Comparison of ENCODE assay signal across 17 cellular contexts in the genomic region with DNA sequence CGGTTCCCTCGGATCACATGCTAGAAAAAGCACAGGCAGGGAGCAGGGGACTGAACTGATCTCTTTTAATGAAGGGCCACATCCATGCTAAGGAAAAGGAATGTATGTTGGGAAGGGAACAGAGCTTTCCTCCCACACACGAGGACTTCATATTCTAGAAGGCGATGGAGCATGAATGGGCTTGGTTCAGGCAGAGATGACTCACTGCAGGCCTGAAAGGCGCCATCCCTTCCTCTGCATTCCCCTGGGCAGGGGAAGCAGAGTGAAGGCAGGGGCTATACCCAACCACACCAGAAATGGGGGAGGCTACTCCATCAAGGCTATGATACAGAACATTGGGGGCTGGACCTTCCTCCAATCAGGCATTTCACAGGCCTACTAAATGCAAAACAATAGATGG. TPM values are rescaled to one million over a fixed set of nuclear protein-coding genes. Genes with fewer than 3 reads are reported as not detected.
A peak's percentile ranks its signal among the peaks of the same experiment; 100 is the strongest.
DNase-seq lines count a peak whose midpoint lies in the region; ATAC-seq and FAIRE-seq lines count a peak whose summit lies in the region.
"Had no signal": no experiment of that assay in that cellular context is flagged by ENCODE, and none has a peak within 500 bp of the region (broad histone marks: within the 10 kb centered on the region; RNA-seq: fewer than 3 reads in every experiment).

No MANE protein-coding gene starts in this region.

- DNase-seq in Daoy (ENCODE audit: low read depth) = peak; percentile 26
- peak; percentile 81 for DNase-seq in RCC 7860 (ENCODE audit: low spot score)
- DNase-seq in caudate nucleus (lab: John Stamatoyannopoulos, UW) = no peak
- DNase-seq in kidney tubule cell (ENCODE audit: low spot score) = peak; percentile 77
- DNase-seq in effector memory CD4-positive, alpha-beta T cell = no peak
- no peak for DNase-seq in mesenteric fat pad (ENCODE audit: low spot score)
- DNase-seq: activated naive CD4-positive, alpha-beta T cell treated with anti-CD3 and anti-CD28 coated beads, Interleukin-2, amount 10 ng/mL, durations not matched to agents 7 days and 5 days; AML-193; DMS 273 treated with DMSO at 0.1 percent for 48 hours; H7; heart left ventricle; left colon; NCI-H1417 treated with DMSO at 0.1 percent for 48 hours had no signal

- H3K4me1 ChIP-seq in effector memory CD4-positive, alpha-beta T cell (ENCODE audit: control insufficient read depth, insufficient read depth, low read length, poor library complexity, severe bottlenecking) = no peaks in the 10 kb centered on the region
- H3K4me1 ChIP-seq: heart left ventricle had no signal

- peak overlapping the region; percentile 28 for H3K27ac ChIP-seq in caudate nucleus (ENCODE audit: low read depth, low read length)
- no peak overlapping the region for H3K27ac ChIP-seq in effector memory CD4-positive, alpha-beta T cell (ENCODE audit: insufficient read depth, low read length, poor library complexity, severe bottlenecking)
- H3K27ac ChIP-seq: heart left ventricle, vagina had no signal

- H3K27me3 ChIP-seq in effector memory CD4-positive, alpha-beta T cell (replicated peaks; ENCODE audit: control insufficient read depth, insufficient read depth, low read length, poor library complexity, severe bottlenecking) = no peaks in the 10 kb centered on the region
- H3K27me3 ChIP-seq: heart left ventricle, vagina had no signal

- H3K4me3 ChIP-seq in effector memory CD4-positive, alpha-beta T cell (ENCODE audit: insufficient read depth, low read depth, low read length, poor library complexity, severe bottlenecking) = no peak overlapping the region
- H3K4me3 ChIP-seq: heart left ventricle, vagina had no signal

- FAIRE-seq in RCC 7860 (lab: Jason Lieb, UNC) = peak; percentile 83

- H3K9me3 ChIP-seq in effector memory CD4-positive, alpha-beta T cell (ENCODE audit: control insufficient read depth, low read length) = no peaks in the 10 kb centered on the region
- H3K9me3 ChIP-seq: heart left ventricle, vagina had no signal

- H3K36me3 ChIP-seq in effector memory CD4-positive, alpha-beta T cell (ENCODE audit: control insufficient read depth, insufficient read depth, low read length) = peaks cover 88% of the 10 kb centered on the region

- ATAC-seq in GM21528 (IDR thresholded peaks at IDR 0.05; ENCODE audit: low FRiP score, unreplicated experiment) = no peak
- ATAC-seq in HG02885 (IDR thresholded peaks at IDR 0.05; ENCODE audit: poor library complexity, unreplicated experiment) = no peak
- ATAC-seq: left colon, SK-N-SH treated with all-trans-retinoic acid at 6 μM for 48 hours had no signal

RNA-seq across cellular contexts. Expression of a gene that starts 30.6 kb away (rescaled TPM):
- 13.4 and 24.5 TPM in 2 replicates for total RNA-seq in Daoy (2014; rRNA removed; shearing (Covaris generic))
- 62.1 TPM for total RNA-seq in mesenteric fat pad

Comparison
In these comparisons a context has a peak if more than half of its experiments do, and no peak if none do; other contexts are left out.
1. DNase-seq: peak in Daoy (single experiment), RCC 7860 (single experiment) and kidney tubule cell (single experiment); none in caudate nucleus (0 of 61), effector memory CD4-positive, alpha-beta T cell (0 of 3) and mesenteric fat pad (single experiment).